ENCODE assay signal across 8 cellular contexts in the genomic region with DNA sequence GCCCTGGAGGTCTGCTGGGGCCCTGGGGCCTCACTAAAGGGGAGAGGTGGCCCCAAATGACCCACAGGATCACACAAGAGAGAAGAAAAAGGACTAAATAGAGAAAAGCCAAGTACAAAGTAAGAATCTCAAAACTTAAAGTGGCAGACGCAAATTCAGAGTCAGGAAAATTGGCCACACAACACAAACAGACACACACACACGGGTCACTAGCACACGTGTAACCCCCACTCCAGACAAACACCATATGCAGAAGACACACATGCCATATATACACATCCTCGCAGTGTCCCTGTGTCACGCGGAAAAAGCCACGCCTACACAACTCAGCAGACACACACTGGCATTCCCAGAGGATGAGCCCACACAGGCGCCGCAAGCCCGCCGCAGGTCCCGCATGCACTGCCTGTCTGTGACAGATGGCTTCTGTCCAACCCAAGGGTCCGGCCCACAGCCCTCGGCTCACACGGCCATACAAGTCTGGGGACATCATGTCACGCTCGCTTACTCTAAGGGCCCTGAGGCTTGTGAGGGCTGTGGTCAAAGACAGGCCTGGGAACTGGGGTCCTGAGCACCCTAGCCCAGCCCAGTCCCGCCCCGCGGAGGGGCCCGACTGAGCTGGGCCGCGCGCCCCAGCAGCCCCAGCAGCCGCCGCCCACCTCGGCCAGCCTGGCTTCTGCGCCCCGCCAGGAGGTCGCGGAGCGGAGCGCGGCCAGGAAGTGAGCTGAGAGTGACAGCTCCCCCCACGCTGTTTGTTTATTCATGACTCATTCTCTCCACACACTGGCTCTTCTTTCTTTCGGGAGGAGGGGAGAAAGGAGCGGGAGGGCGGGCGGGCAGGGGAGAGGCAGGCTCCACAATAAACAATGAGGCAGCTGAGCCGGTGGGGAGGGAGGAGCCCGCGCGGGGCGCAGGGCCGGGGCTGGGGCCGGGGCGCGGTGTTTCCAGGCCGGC.
DNase-seq lines count a peak whose midpoint lies in the region; ATAC-seq lines count a peak whose summit lies in the region.

No MANE protein-coding gene starts in this region.

- ATAC-seq in GM19023 (IDR thresholded peaks at IDR 0.05; ENCODE audit: unreplicated experiment), result peak; percentile 89
- peak; percentile 81 for ATAC-seq in HG03196 (IDR thresholded peaks at IDR 0.05; ENCODE audit: unreplicated experiment)
- peak; percentile 67 to 68 for ATAC-seq in activated CD4-positive, CD25-positive, alpha-beta regulatory T cell treated with anti-CD3 and anti-CD28 coated beads, Interleukin-2, amount 50 U/mL, for 24 hours

- DNase-seq in AG08395 (ENCODE audit: low spot score) (peak; percentile 93), NCI-H2227 treated with DMSO at 0.1 percent for 48 hours (lab: John Stamatoyannopoulos, UW) (peak; percentile 70), cerebellar cortex (ENCODE audit: low spot score) (peak; percentile 90), islet precursor cell (peak; percentile 97)
- peak; percentile 51 for DNase-seq in stimulated activated CD4-positive, alpha-beta T cell treated with anti-CD3 and anti-CD28 coated beads, Interleukin-12 subunit alpha, Interleukin-12 subunit beta, amount 100 ng/mL, for 24 hours (ENCODE audit: low read depth in 2 of 2)

Comparison
In these comparisons a context has a peak if more than half of its experiments do, and no peak if none do; other contexts are left out.
1. Peak in every context shown above with its lines: DNase-seq and ATAC-seq.